ENCODE assay signal across 10 cellular contexts in the genomic region with DNA sequence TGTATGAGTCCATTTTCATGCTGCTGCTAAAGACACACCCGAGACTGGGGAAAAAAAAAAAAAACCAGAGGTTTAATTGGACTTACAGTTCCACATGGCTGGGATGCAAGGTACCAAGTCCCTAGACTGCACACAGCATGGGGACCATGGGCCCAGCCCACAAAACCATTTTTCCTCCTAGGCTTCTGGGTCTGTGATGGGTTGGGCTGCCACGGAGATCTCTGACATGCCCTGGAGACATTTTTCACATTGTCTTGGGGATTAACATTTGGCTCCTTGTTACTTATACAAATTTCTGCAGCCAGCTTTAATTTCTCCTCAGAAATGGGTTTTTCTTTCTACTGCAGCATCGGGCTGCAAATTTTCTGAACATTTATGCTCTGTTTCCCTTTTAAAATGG.
"Had no signal": no experiment of that assay in that cellular context is flagged by ENCODE, and none has a peak within 500 bp of the region (broad histone marks: within the 10 kb centered on the region; RNA-seq: fewer than 3 reads in every experiment).

No MANE protein-coding gene starts in this region.

- H3K9me3 ChIP-seq: HAP-1 had no signal

- H3K4me3 Mint-ChIP-seq: H9, HFFc6 had no signal

- H3K9ac ChIP-seq: GM23248 had no signal

- H3K27ac Mint-ChIP-seq: H9, HFFc6 had no signal

- H3K4me3 ChIP-seq: GM23248, HAP-1 had no signal

- FAIRE-seq: H1, H54 had no signal

- H3K4me1 Mint-ChIP-seq: H9 had no signal

- ATAC-seq: HCT116 had no signal

- H3K27ac ChIP-seq: GM23248 had no signal

- DNase-seq: GM23248, GOT3, H7, H9, HCEC 1CT, HFFc6 had no signal

- H3K36me3 ChIP-seq: HAP-1 had no signal

- H2AFZ ChIP-seq: GM23248 had no signal
